ENCODE assay signal across 1 cellular context in the genomic region with DNA sequence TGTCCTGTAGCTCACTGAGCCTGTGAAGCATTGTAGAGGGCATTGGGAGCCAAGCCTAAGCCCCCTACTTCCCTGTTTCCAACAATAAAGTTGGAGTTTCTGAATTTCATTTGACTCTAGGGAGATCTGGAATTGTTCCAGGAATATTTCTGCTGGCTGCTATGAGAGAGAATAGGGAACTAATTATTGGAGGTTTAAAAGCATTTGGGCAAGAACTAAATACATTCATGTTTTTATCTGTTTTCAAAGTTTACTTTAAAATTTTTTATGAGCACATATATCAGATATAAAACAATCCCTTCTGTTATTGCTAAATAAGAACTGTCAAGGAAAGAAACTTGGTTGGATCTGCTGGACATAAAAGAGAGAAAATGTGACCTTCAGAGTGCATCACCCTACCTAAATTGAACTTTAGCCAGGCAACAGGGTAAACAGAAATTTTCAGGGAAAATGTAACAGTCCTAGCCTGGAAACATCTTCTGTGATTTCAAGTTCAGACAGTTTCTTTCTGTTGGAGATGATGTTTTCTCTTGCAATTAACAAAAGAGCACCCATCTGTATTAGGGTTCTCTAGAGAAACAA.
TF ChIP-seq lines count a peak whose summit lies in the region.

No MANE protein-coding gene starts in this region.

TF ChIP-seq in HepG2, 621 proteins besides CTCF, POLR2A, EP300 and RAD21 (continued from another document and continues in another):
- TF ChIP-seq, protein P1, sequence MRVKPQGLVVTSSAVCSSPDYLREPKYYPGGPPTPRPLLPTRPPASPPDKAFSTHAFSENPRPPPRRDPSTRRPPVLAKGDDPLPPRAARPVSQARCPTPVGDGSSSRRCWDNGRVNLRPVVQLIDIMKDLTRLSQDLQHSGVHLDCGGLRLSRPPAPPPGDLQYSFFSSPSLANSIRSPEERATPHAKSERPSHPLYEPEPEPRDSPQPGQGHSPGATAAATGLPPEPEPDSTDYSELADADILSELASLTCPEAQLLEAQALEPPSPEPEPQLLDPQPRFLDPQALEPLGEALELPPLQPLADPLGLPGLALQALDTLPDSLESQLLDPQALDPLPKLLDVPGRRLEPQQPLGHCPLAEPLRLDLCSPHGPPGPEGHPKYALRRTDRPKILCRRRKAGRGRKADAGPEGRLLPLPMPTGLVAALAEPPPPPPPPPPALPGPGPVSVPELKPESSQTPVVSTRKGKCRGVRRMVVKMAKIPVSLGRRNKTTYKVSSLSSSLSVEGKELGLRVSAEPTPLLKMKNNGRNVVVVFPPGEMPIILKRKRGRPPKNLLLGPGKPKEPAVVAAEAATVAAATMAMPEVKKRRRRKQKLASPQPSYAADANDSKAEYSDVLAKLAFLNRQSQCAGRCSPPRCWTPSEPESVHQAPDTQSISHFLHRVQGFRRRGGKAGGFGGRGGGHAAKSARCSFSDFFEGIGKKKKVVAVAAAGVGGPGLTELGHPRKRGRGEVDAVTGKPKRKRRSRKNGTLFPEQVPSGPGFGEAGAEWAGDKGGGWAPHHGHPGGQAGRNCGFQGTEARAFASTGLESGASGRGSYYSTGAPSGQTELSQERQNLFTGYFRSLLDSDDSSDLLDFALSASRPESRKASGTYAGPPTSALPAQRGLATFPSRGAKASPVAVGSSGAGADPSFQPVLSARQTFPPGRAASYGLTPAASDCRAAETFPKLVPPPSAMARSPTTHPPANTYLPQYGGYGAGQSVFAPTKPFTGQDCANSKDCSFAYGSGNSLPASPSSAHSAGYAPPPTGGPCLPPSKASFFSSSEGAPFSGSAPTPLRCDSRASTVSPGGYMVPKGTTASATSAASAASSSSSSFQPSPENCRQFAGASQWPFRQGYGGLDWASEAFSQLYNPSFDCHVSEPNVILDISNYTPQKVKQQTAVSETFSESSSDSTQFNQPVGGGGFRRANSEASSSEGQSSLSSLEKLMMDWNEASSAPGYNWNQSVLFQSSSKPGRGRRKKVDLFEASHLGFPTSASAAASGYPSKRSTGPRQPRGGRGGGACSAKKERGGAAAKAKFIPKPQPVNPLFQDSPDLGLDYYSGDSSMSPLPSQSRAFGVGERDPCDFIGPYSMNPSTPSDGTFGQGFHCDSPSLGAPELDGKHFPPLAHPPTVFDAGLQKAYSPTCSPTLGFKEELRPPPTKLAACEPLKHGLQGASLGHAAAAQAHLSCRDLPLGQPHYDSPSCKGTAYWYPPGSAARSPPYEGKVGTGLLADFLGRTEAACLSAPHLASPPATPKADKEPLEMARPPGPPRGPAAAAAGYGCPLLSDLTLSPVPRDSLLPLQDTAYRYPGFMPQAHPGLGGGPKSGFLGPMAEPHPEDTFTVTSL (CRISPR knock-in tag; IDR thresholded peaks at IDR 0.05; ENCODE audit: borderline replicate concordance), result peak; percentile 69; the same call in 1 of the 2 replicates
- TF ChIP-seq HNRNPK (IDR thresholded peaks at IDR 0.05; ENCODE audit: low read depth, low read length, poor library complexity, severe bottlenecking), result no peak
- no peak for TF ChIP-seq RERE (CRISPR knock-in tag; IDR thresholded peaks at IDR 0.05; ENCODE audit: low read depth)
- peak; percentile 52; the same call in 1 of the 2 replicates for TF ChIP-seq FOXP1 (IDR thresholded peaks at IDR 0.05)
- peak; percentile 89 for TF ChIP-seq FOXP1 (CRISPR knock-in tag; IDR thresholded peaks at IDR 0.05)
- TF ChIP-seq ZNF567 (CRISPR knock-in tag; IDR thresholded peaks at IDR 0.05; ENCODE audit: borderline replicate concordance), result no peak
- no peak for TF ChIP-seq NFE2L2 (IDR thresholded peaks at IDR 0.05; ENCODE audit: low read length)
- no peak for TF ChIP-seq SRF (IDR thresholded peaks at IDR 0.05; ENCODE audit: low read depth, low read length)
- no peak for TF ChIP-seq ZNF775 (CRISPR knock-in tag; IDR thresholded peaks at IDR 0.05; ENCODE audit: borderline replicate concordance)
- no peak for TF ChIP-seq ZNF24 (IDR thresholded peaks at IDR 0.05)
- TF ChIP-seq BORCS8-MEF2B (CRISPR knock-in tag; IDR thresholded peaks at IDR 0.05), result no peak
- TF ChIP-seq NCOA2 (CRISPR knock-in tag; IDR thresholded peaks at IDR 0.05), result peak; percentile 79
- TF ChIP-seq REL (CRISPR knock-in tag; conservative IDR thresholded peaks at IDR 0.05), result no peak
- no peak for TF ChIP-seq ARNT2 (CRISPR knock-in tag; IDR thresholded peaks at IDR 0.05; ENCODE audit: low read depth)
- TF ChIP-seq ARID3A (IDR thresholded peaks at IDR 0.05; ENCODE audit: low read depth, low read length), result peak; percentile 17; the same call in 1 of the 2 replicates
- TF ChIP-seq ZNF235 (CRISPR knock-in tag; IDR thresholded peaks at IDR 0.05; ENCODE audit: borderline replicate concordance), result no peak
- no peak for TF ChIP-seq ATF7-NPFF (CRISPR knock-in tag; IDR thresholded peaks at IDR 0.05; ENCODE audit: low read depth)
- TF ChIP-seq SIN3A (IDR thresholded peaks at IDR 0.05; ENCODE audit: borderline replicate concordance, low read depth, low read length), result no peak
- TF ChIP-seq HNF4A (CRISPR knock-in tag; IDR thresholded peaks at IDR 0.05), result peak; percentile 86
- no peak for TF ChIP-seq ZNF292 (CRISPR knock-in tag; IDR thresholded peaks at IDR 0.05; ENCODE audit: borderline replicate concordance, low read depth)
- TF ChIP-seq, protein P2, sequence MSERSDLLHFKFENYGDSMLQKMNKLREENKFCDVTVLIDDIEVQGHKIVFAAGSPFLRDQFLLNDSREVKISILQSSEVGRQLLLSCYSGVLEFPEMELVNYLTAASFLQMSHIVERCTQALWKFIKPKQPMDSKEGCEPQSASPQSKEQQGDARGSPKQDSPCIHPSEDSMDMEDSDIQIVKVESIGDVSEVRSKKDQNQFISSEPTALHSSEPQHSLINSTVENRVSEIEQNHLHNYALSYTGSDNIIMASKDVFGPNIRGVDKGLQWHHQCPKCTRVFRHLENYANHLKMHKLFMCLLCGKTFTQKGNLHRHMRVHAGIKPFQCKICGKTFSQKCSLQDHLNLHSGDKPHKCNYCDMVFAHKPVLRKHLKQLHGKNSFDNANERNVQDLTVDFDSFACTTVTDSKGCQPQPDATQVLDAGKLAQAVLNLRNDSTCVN (CRISPR knock-in tag; IDR thresholded peaks at IDR 0.05; ENCODE audit: borderline replicate concordance), result no peak
- TF ChIP-seq, protein P3, sequence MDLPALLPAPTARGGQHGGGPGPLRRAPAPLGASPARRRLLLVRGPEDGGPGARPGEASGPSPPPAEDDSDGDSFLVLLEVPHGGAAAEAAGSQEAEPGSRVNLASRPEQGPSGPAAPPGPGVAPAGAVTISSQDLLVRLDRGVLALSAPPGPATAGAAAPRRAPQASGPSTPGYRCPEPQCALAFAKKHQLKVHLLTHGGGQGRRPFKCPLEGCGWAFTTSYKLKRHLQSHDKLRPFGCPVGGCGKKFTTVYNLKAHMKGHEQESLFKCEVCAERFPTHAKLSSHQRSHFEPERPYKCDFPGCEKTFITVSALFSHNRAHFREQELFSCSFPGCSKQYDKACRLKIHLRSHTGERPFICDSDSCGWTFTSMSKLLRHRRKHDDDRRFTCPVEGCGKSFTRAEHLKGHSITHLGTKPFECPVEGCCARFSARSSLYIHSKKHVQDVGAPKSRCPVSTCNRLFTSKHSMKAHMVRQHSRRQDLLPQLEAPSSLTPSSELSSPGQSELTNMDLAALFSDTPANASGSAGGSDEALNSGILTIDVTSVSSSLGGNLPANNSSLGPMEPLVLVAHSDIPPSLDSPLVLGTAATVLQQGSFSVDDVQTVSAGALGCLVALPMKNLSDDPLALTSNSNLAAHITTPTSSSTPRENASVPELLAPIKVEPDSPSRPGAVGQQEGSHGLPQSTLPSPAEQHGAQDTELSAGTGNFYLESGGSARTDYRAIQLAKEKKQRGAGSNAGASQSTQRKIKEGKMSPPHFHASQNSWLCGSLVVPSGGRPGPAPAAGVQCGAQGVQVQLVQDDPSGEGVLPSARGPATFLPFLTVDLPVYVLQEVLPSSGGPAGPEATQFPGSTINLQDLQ (CRISPR knock-in tag; IDR thresholded peaks at IDR 0.05), result no peak
- no peak for TF ChIP-seq NR0B2 (CRISPR knock-in tag; IDR thresholded peaks at IDR 0.05)
- no peak for TF ChIP-seq AGO2 (optimal IDR thresholded peaks at IDR 0.05; ENCODE audit: low read depth, low read length)
- TF ChIP-seq NR2F2 (IDR thresholded peaks at IDR 0.05; ENCODE audit: borderline replicate concordance, low read depth), result peak; percentile 64; the same call in 1 of the 2 replicates
- TF ChIP-seq ZFP82 (CRISPR knock-in tag; IDR thresholded peaks at IDR 0.05; ENCODE audit: borderline replicate concordance), result no peak
- TF ChIP-seq, protein P4, sequence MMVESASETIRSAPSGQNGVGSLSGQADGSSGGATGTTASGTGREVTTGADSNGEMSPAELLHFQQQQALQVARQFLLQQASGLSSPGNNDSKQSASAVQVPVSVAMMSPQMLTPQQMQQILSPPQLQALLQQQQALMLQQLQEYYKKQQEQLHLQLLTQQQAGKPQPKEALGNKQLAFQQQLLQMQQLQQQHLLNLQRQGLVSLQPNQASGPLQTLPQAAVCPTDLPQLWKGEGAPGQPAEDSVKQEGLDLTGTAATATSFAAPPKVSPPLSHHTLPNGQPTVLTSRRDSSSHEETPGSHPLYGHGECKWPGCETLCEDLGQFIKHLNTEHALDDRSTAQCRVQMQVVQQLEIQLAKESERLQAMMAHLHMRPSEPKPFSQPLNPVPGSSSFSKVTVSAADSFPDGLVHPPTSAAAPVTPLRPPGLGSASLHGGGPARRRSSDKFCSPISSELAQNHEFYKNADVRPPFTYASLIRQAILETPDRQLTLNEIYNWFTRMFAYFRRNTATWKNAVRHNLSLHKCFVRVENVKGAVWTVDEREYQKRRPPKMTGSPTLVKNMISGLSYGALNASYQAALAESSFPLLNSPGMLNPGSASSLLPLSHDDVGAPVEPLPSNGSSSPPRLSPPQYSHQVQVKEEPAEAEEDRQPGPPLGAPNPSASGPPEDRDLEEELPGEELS (CRISPR knock-in tag; IDR thresholded peaks at IDR 0.05), result peak; percentile 51; the same call in 1 of the 2 replicates
- TF ChIP-seq CEBPG (CRISPR knock-in tag; IDR thresholded peaks at IDR 0.05), result peak; percentile 48; the same call in 1 of the 2 replicates
- TF ChIP-seq ZNF496 (CRISPR knock-in tag; IDR thresholded peaks at IDR 0.05; ENCODE audit: insufficient replicate concordance), result no peak
- TF ChIP-seq, protein P5, sequence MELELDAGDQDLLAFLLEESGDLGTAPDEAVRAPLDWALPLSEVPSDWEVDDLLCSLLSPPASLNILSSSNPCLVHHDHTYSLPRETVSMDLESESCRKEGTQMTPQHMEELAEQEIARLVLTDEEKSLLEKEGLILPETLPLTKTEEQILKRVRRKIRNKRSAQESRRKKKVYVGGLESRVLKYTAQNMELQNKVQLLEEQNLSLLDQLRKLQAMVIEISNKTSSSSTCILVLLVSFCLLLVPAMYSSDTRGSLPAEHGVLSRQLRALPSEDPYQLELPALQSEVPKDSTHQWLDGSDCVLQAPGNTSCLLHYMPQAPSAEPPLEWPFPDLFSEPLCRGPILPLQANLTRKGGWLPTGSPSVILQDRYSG (CRISPR knock-in tag; IDR thresholded peaks at IDR 0.05), result no peak
- TF ChIP-seq ZNF766 (CRISPR knock-in tag; IDR thresholded peaks at IDR 0.05; ENCODE audit: borderline replicate concordance), result no peak
- no peak for TF ChIP-seq REXO4 (CRISPR knock-in tag; IDR thresholded peaks at IDR 0.05; ENCODE audit: borderline replicate concordance)
- no peak for TF ChIP-seq ZBTB1 (CRISPR knock-in tag; IDR thresholded peaks at IDR 0.05; ENCODE audit: borderline replicate concordance)
- peak; percentile 32; the same call in 1 of the 2 replicates for TF ChIP-seq TGIF2 (CRISPR knock-in tag; IDR thresholded peaks at IDR 0.05)
- no peak for TF ChIP-seq ZNF678 (CRISPR knock-in tag; IDR thresholded peaks at IDR 0.05)
- TF ChIP-seq KDM4B (CRISPR knock-in tag; IDR thresholded peaks at IDR 0.05), result no peak
